2 cellular contexts compared by ENCODE assay signal in genomic region chr12:43816168-43816567, GRCh38.
A peak's percentile ranks its signal among the peaks of the same experiment; 100 is the strongest.
TF ChIP-seq lines count a peak whose summit lies in the region.

No MANE protein-coding gene starts in this region.

TF ChIP-seq in IMR-90, 13 proteins besides CTCF, POLR2A, EP300 and RAD21:
- TF ChIP-seq RCOR1 (IDR thresholded peaks at IDR 0.05; ENCODE audit: insufficient replicate concordance, low read length) (no peak), CHD1 (IDR thresholded peaks at IDR 0.05; ENCODE audit: low read depth, low read length) (no peak), MXI1 (IDR thresholded peaks at IDR 0.05; ENCODE audit: borderline replicate concordance, low read depth, low read length) (no peak), SMC3 (IDR thresholded peaks at IDR 0.05; ENCODE audit: low read depth, low read length) (no peak), RFX5 (IDR thresholded peaks at IDR 0.05; ENCODE audit: low read depth, low read length) (no peak)

TF ChIP-seq in K562, 482 proteins besides CTCF, POLR2A, EP300 and RAD21:
- TF ChIP-seq ZEB2 (IDR thresholded peaks at IDR 0.05): 0 out of 2 replicates have a peak, but pooled peaks have one; percentile 15
- TF ChIP-seq HIVEP1 (CRISPR knock-in tag; IDR thresholded peaks at IDR 0.05): no peak
